9 cellular contexts compared by ENCODE assay signal in genomic region chr20:51712501-51713212, GRCh38. TPM values are rescaled to one million over a fixed set of nuclear protein-coding genes. Genes with fewer than 3 reads are reported as not detected.
DNase-seq lines count a peak whose midpoint lies in the region; ATAC-seq and TF ChIP-seq lines count a peak whose summit lies in the region.
"Had no signal": no experiment of that assay in that cellular context is flagged by ENCODE, and none has a peak within 500 bp of the region (broad histone marks: within the 10 kb centered on the region; RNA-seq: fewer than 3 reads in every experiment).

No MANE protein-coding gene starts in this region.

- H3K4me3 ChIP-seq in BE2C (ENCODE audit: low read depth, low read length) = no peak overlapping the region
- no peak overlapping the region for H3K4me3 ChIP-seq in LNCaP clone FGC (ENCODE audit: low read depth, low read length)
- no peak overlapping the region for H3K4me3 ChIP-seq in colonic mucosa
- H3K4me3 ChIP-seq in mucosa of descending colon = no peak overlapping the region
- no peak overlapping the region for H3K4me3 ChIP-seq in stomach

- 72 to 83% (median 82%) methylated on average over 15 to 24 of the region's 24 CpGs for WGBS in stomach, 5 donors

- H3K36me3 Mint-ChIP-seq in activated CD4-positive, alpha-beta T cell treated with anti-CD3 and anti-CD28 coated beads, Interleukin-2, amount 10 ng/mL, durations not matched to agents 24 days and 14 days (ENCODE audit: low read depth) = peaks cover 2% of the 10 kb centered on the region

- H3K27me3 Mint-ChIP-seq in activated CD4-positive, alpha-beta T cell treated with anti-CD3 and anti-CD28 coated beads, Interleukin-2, amount 10 ng/mL, durations not matched to agents 24 days and 14 days = peaks cover 2% of the 10 kb centered on the region

- no peak overlapping the region for H3K4me3 Mint-ChIP-seq in activated CD4-positive, alpha-beta T cell treated with anti-CD3 and anti-CD28 coated beads, Interleukin-2, amount 10 ng/mL, durations not matched to agents 24 days and 14 days

- TF ChIP-seq EP300 in stomach (IDR thresholded peaks at IDR 0.05) = no peak

- intact Hi-C loops in colonic mucosa (cut with DNase I) = no loop called here
- intact Hi-C loops in mucosa of descending colon (cut with DNase I, micrococcal nuclease) = no loop called here
- intact Hi-C loops in activated CD4-positive, alpha-beta T cell treated with anti-CD3 and anti-CD28 coated beads, Interleukin-2, amount 10 ng/mL, durations not matched to agents 24 days and 14 days (cut with micrococcal nuclease) = no loop called here
- intact Hi-C loops in stomach (cut with DNase I; ENCODE audit: low total_unique reads) = no loop called here

- H3K27me3 ChIP-seq in BE2C (no peaks in the 10 kb centered on the region), colonic mucosa (no peaks in the 10 kb centered on the region), stomach (no peaks in the 10 kb centered on the region)

- peak; percentile 35 for TF ChIP-seq CTCF in BE2C (IDR thresholded peaks at IDR 0.05; ENCODE audit: low read depth, low read length)
- 0 out of 2 replicates have a peak, but pooled peaks have one; percentile 6 for TF ChIP-seq CTCF in LNCaP clone FGC (IDR thresholded peaks at IDR 0.05; ENCODE audit: control insufficient read depth, extremely low read depth, insufficient read depth)
- peak; percentile 32 for TF ChIP-seq CTCF in colonic mucosa (IDR thresholded peaks at IDR 0.05)
- TF ChIP-seq CTCF in mucosa of descending colon (IDR thresholded peaks at IDR 0.05) = peak; percentile 37
- peak in 2 of 7 experiments; percentile 9 to 22 for TF ChIP-seq CTCF in stomach (IDR thresholded peaks at IDR 0.05)

- H3K27ac ChIP-seq in colonic mucosa (no peak overlapping the region), stomach (no peak overlapping the region)

- H3K27ac Mint-ChIP-seq in activated CD4-positive, alpha-beta T cell treated with anti-CD3 and anti-CD28 coated beads, Interleukin-2, amount 10 ng/mL, durations not matched to agents 24 days and 14 days = no peak overlapping the region

- H3K9ac ChIP-seq in colonic mucosa (ENCODE audit: low read depth in 2 of 2, low read length in 2 of 2) = no peak overlapping the region

- DNase-seq in BE2C (no peak), LNCaP clone FGC (ENCODE audit: low read depth) (no peak), colonic mucosa (no peak), mucosa of descending colon (peak in 1 of 3 donors; percentile 51), stomach (no peak)
- DNase-seq in activated CD4-positive, alpha-beta T cell treated with anti-CD3 and anti-CD28 coated beads, Interleukin-2, amount 10 ng/mL, durations not matched to agents 24 days and 14 days = no peak
- no peak for DNase-seq in activated CD4-positive, alpha-beta T cell treated with anti-CD3 and anti-CD28 coated beads for 1 hour
- DNase-seq: NCI-H446 treated with DMSO at 0.1 percent for 48 hours had no signal

- no peaks in the 10 kb centered on the region for H3K9me3 ChIP-seq in BE2C
- H3K9me3 ChIP-seq in colonic mucosa = no peaks in the 10 kb centered on the region
- H3K9me3 ChIP-seq in mucosa of descending colon = no peaks in the 10 kb centered on the region
- H3K9me3 ChIP-seq in stomach = no peaks in the 10 kb centered on the region

- peak; percentile 49 for ATAC-seq in mucosa of descending colon
- ATAC-seq in GM21367 (IDR thresholded peaks at IDR 0.05; ENCODE audit: unreplicated experiment) = no peak

- TF ChIP-seq POLR2A in stomach (IDR thresholded peaks at IDR 0.05) = no peak

- peaks cover 19% of the 10 kb centered on the region for H3K4me1 Mint-ChIP-seq in activated CD4-positive, alpha-beta T cell treated with anti-CD3 and anti-CD28 coated beads, Interleukin-2, amount 10 ng/mL, durations not matched to agents 24 days and 14 days

- H3K4me1 ChIP-seq in BE2C (no peaks in the 10 kb centered on the region), colonic mucosa (no peaks in the 10 kb centered on the region), mucosa of descending colon (ENCODE audit: low read depth) (no peaks in the 10 kb centered on the region), stomach (peaks cover 5 to 14% (median 9%) of the 10 kb centered on the region in 4 donors)

- no peaks in the 10 kb centered on the region for H3K9me3 Mint-ChIP-seq in activated CD4-positive, alpha-beta T cell treated with anti-CD3 and anti-CD28 coated beads, Interleukin-2, amount 10 ng/mL, durations not matched to agents 24 days and 14 days

- H3K36me3 ChIP-seq in BE2C = no peaks in the 10 kb centered on the region
- no peaks in the 10 kb centered on the region for H3K36me3 ChIP-seq in colonic mucosa
- H3K36me3 ChIP-seq in mucosa of descending colon (ENCODE audit: low read depth) = no peaks in the 10 kb centered on the region
- peaks cover 0 to 33% (median 22%) of the 10 kb centered on the region in 4 donors for H3K36me3 ChIP-seq in stomach

RNA-seq across cellular contexts. Expression of gene ATP9A, which starts 55.5 kb away (rescaled TPM):
- polyA plus RNA-seq in BE2C (2012; ENCODE audit: insufficient read depth, insufficient read length, low read depth) = 0.32 TPM
- 10 to 100 TPM; 40.2 to 70.1 TPM for total RNA-seq in colonic mucosa
- 100 to 1,000 TPM in 1 of 3 donors, 10 to 100 TPM in 2; 54.0 to 102 (median 59.4) TPM for total RNA-seq in mucosa of descending colon
- 14.7 and 16.1 TPM in 2 replicates for total RNA-seq in activated CD4-positive, alpha-beta T cell treated with anti-CD3 and anti-CD28 coated beads, Interleukin-2, amount 10 ng/mL, durations not matched to agents 24 days and 14 days
- 10 to 100 TPM; 10.7 to 58.9 (median 32.7) TPM for total RNA-seq in stomach
- 1 to 10 TPM; 3.2 to 5.5 (median 5.2) TPM for polyA plus RNA-seq in stomach
